ENCODE assay signal across 1 cellular context in the genomic region with DNA sequence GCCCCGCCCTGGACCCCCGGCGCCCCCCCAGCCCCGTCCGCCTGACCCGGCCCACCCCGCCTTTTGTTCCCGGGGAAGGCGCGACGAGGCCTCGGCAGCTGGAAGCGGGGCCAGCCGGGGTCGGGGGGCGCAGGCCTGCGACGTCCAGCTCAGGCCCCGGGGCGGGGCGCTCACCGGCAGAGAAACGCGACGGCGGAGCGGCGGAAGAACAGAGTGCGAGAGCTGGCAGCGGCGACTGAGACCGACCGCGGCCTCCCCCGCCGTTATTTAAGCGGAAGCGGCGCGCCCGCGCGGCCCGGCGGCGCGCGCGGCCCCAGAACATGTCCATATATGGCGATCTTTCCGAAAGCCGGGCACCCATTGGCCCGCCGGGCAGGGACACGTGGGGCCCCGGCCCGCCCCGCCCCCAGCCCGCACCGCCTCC.
TF ChIP-seq lines count a peak whose summit lies in the region.

A gene (minus strand): TSS at position 240 of the 424 bp plus-strand sequence. CDS start 445 bp downstream, outside the sequence.

TF ChIP-seq in H1, 55 proteins besides CTCF, POLR2A, EP300 and RAD21:
- TF ChIP-seq TAF1 (IDR thresholded peaks at IDR 0.05; ENCODE audit: low read depth, low read length) (peak; percentile 99), HDAC2 (IDR thresholded peaks at IDR 0.05; ENCODE audit: borderline replicate concordance in 1 of 2, low read depth in 2 of 2, low read length in 2 of 2) (no peak), BCL11A (IDR thresholded peaks at IDR 0.05; ENCODE audit: low read depth in 2 of 2, low read length in 2 of 2) (no peak), HDAC6 (IDR thresholded peaks at IDR 0.05; ENCODE audit: low read depth, low read length) (no peak), SIN3A (conservative IDR thresholded peaks at IDR 0.05 in 1 of 2, IDR thresholded peaks at IDR 0.05 in 1 of 2; ENCODE audit: low read depth in 1 of 2, low read length in 2 of 2) (0 out of 4 replicates have a peak, but pooled peaks of 1 of the 2 experiments have one; percentile 21), GABPA (IDR thresholded peaks at IDR 0.05; ENCODE audit: borderline replicate concordance, insufficient read depth, low read length) (no peak), JUND (IDR thresholded peaks at IDR 0.05; ENCODE audit: low read length) (no peak), CBX5 (IDR thresholded peaks at IDR 0.05; ENCODE audit: low read depth, low read length) (no peak), BACH1 (IDR thresholded peaks at IDR 0.05; ENCODE audit: low read length) (no peak), BRCA1 (IDR thresholded peaks at IDR 0.05; ENCODE audit: low read depth, low read length) (no peak), TBP (IDR thresholded peaks at IDR 0.05; ENCODE audit: low read depth, low read length) (peak; percentile 98), ZNF274 (IDR thresholded peaks at IDR 0.05; ENCODE audit: borderline replicate concordance, extremely low read depth, low read length) (no peak), SP1 (IDR thresholded peaks at IDR 0.05; ENCODE audit: low read depth, low read length) (peak; percentile 64; the same call in 1 of the 2 replicates), CEBPB (IDR thresholded peaks at IDR 0.05; ENCODE audit: low read depth, low read length) (no peak), RFX5 (IDR thresholded peaks at IDR 0.05; ENCODE audit: borderline replicate concordance, low read depth, low read length) (no peak), SRF (IDR thresholded peaks at IDR 0.05; ENCODE audit: low read depth, low read length) (peak; percentile 99), CBX8 (IDR thresholded peaks at IDR 0.05; ENCODE audit: borderline replicate concordance, low read depth, low read length) (no peak), KDM4A (IDR thresholded peaks at IDR 0.05; ENCODE audit: low read depth, low read length, severe bottlenecking) (no peak), RNF2 (IDR thresholded peaks at IDR 0.05; ENCODE audit: borderline replicate concordance, low read depth, low read length, missing control alignments, poor library complexity, severe bottlenecking) (no peak), MAFK (IDR thresholded peaks at IDR 0.05; ENCODE audit: low read depth, low read length) (no peak), SIRT6 (IDR thresholded peaks at IDR 0.05; ENCODE audit: low read length) (no peak), KDM1A (IDR thresholded peaks at IDR 0.05; ENCODE audit: borderline replicate concordance, low read length) (no peak), POLR2AphosphoS5 (IDR thresholded peaks at IDR 0.05; ENCODE audit: low read depth, low read length) (peak; percentile 86), ASH2L (IDR thresholded peaks at IDR 0.05; ENCODE audit: low read length) (no peak), SIX5 (IDR thresholded peaks at IDR 0.05; ENCODE audit: low read depth, low read length) (no peak), CHD1 (IDR thresholded peaks at IDR 0.05; ENCODE audit: low read depth, low read length) (no peak), JUN (IDR thresholded peaks at IDR 0.05; ENCODE audit: low read depth, low read length) (no peak), CTBP2 (IDR thresholded peaks at IDR 0.05; ENCODE audit: borderline replicate concordance, insufficient read depth, insufficient read length, low read length) (no peak), FOSL1 (IDR thresholded peaks at IDR 0.05; ENCODE audit: insufficient read depth, low read depth, low read length) (no peak), GTF2F1 (IDR thresholded peaks at IDR 0.05; ENCODE audit: borderline replicate concordance, low read depth, low read length) (peak; percentile 95), KDM5A (IDR thresholded peaks at IDR 0.05; ENCODE audit: low read length) (no peak), TAF7 (optimal IDR thresholded peaks at IDR 0.05; ENCODE audit: borderline replicate concordance, low read depth, low read length) (peak; percentile 98), EGR1 (IDR thresholded peaks at IDR 0.05; ENCODE audit: borderline replicate concordance, low read depth, low read length) (peak; percentile 13; the same call in 1 of the 2 replicates), PHF8 (conservative IDR thresholded peaks at IDR 0.05; ENCODE audit: low read depth, low read length) (peak; percentile 82), TCF12 (IDR thresholded peaks at IDR 0.05; ENCODE audit: low read depth, low read length) (no peak), NANOG (IDR thresholded peaks at IDR 0.05; ENCODE audit: insufficient read depth, low read depth, low read length, poor library complexity, severe bottlenecking) (no peak), SAP30 (IDR thresholded peaks at IDR 0.05; ENCODE audit: insufficient read depth, insufficient replicate concordance, low read length) (no peak), TEAD4 (IDR thresholded peaks at IDR 0.05; ENCODE audit: low read depth, low read length) (no peak), EZH2 (IDR thresholded peaks at IDR 0.05; ENCODE audit: low read depth, low read length, severe bottlenecking) (no peak), SUZ12 (IDR thresholded peaks at IDR 0.05; ENCODE audit: low read length) (no peak), SP2 (IDR thresholded peaks at IDR 0.05; ENCODE audit: low read length) (no peak), NRF1 (IDR thresholded peaks at IDR 0.05; ENCODE audit: low read depth, low read length) (no peak), CREB1 (IDR thresholded peaks at IDR 0.05) (0 out of 2 replicates have a peak, but pooled peaks have one; percentile 10), RXRA (IDR thresholded peaks at IDR 0.05; ENCODE audit: insufficient read depth, low read depth, low read length) (no peak), CHD2 (IDR thresholded peaks at IDR 0.05; ENCODE audit: low read length) (0 out of 2 replicates have a peak, but pooled peaks have one; percentile 10), SP4 (IDR thresholded peaks at IDR 0.05; ENCODE audit: low read length) (no peak), YY1 (IDR thresholded peaks at IDR 0.05; ENCODE audit: low read depth, low read length) (no peak), POU5F1 (IDR thresholded peaks at IDR 0.05; ENCODE audit: low read depth, low read length) (no peak)
- TF ChIP-seq, protein P1, sequence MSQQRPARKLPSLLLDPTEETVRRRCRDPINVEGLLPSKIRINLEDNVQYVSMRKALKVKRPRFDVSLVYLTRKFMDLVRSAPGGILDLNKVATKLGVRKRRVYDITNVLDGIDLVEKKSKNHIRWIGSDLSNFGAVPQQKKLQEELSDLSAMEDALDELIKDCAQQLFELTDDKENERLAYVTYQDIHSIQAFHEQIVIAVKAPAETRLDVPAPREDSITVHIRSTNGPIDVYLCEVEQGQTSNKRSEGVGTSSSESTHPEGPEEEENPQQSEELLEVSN (IDR thresholded peaks at IDR 0.05), result no peak
- TF ChIP-seq, protein P2, sequence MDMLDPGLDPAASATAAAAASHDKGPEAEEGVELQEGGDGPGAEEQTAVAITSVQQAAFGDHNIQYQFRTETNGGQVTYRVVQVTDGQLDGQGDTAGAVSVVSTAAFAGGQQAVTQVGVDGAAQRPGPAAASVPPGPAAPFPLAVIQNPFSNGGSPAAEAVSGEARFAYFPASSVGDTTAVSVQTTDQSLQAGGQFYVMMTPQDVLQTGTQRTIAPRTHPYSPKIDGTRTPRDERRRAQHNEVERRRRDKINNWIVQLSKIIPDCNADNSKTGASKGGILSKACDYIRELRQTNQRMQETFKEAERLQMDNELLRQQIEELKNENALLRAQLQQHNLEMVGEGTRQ (IDR thresholded peaks at IDR 0.05; ENCODE audit: low read length), result peak; percentile 75
- TF ChIP-seq, protein P3, sequence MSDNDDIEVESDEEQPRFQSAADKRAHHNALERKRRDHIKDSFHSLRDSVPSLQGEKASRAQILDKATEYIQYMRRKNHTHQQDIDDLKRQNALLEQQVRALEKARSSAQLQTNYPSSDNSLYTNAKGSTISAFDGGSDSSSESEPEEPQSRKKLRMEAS (IDR thresholded peaks at IDR 0.05), result no peak
- TF ChIP-seq, protein P4, sequence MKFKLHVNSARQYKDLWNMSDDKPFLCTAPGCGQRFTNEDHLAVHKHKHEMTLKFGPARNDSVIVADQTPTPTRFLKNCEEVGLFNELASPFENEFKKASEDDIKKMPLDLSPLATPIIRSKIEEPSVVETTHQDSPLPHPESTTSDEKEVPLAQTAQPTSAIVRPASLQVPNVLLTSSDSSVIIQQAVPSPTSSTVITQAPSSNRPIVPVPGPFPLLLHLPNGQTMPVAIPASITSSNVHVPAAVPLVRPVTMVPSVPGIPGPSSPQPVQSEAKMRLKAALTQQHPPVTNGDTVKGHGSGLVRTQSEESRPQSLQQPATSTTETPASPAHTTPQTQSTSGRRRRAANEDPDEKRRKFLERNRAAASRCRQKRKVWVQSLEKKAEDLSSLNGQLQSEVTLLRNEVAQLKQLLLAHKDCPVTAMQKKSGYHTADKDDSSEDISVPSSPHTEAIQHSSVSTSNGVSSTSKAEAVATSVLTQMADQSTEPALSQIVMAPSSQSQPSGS (IDR thresholded peaks at IDR 0.05; ENCODE audit: low read length), result no peak
- TF ChIP-seq, protein P5, sequence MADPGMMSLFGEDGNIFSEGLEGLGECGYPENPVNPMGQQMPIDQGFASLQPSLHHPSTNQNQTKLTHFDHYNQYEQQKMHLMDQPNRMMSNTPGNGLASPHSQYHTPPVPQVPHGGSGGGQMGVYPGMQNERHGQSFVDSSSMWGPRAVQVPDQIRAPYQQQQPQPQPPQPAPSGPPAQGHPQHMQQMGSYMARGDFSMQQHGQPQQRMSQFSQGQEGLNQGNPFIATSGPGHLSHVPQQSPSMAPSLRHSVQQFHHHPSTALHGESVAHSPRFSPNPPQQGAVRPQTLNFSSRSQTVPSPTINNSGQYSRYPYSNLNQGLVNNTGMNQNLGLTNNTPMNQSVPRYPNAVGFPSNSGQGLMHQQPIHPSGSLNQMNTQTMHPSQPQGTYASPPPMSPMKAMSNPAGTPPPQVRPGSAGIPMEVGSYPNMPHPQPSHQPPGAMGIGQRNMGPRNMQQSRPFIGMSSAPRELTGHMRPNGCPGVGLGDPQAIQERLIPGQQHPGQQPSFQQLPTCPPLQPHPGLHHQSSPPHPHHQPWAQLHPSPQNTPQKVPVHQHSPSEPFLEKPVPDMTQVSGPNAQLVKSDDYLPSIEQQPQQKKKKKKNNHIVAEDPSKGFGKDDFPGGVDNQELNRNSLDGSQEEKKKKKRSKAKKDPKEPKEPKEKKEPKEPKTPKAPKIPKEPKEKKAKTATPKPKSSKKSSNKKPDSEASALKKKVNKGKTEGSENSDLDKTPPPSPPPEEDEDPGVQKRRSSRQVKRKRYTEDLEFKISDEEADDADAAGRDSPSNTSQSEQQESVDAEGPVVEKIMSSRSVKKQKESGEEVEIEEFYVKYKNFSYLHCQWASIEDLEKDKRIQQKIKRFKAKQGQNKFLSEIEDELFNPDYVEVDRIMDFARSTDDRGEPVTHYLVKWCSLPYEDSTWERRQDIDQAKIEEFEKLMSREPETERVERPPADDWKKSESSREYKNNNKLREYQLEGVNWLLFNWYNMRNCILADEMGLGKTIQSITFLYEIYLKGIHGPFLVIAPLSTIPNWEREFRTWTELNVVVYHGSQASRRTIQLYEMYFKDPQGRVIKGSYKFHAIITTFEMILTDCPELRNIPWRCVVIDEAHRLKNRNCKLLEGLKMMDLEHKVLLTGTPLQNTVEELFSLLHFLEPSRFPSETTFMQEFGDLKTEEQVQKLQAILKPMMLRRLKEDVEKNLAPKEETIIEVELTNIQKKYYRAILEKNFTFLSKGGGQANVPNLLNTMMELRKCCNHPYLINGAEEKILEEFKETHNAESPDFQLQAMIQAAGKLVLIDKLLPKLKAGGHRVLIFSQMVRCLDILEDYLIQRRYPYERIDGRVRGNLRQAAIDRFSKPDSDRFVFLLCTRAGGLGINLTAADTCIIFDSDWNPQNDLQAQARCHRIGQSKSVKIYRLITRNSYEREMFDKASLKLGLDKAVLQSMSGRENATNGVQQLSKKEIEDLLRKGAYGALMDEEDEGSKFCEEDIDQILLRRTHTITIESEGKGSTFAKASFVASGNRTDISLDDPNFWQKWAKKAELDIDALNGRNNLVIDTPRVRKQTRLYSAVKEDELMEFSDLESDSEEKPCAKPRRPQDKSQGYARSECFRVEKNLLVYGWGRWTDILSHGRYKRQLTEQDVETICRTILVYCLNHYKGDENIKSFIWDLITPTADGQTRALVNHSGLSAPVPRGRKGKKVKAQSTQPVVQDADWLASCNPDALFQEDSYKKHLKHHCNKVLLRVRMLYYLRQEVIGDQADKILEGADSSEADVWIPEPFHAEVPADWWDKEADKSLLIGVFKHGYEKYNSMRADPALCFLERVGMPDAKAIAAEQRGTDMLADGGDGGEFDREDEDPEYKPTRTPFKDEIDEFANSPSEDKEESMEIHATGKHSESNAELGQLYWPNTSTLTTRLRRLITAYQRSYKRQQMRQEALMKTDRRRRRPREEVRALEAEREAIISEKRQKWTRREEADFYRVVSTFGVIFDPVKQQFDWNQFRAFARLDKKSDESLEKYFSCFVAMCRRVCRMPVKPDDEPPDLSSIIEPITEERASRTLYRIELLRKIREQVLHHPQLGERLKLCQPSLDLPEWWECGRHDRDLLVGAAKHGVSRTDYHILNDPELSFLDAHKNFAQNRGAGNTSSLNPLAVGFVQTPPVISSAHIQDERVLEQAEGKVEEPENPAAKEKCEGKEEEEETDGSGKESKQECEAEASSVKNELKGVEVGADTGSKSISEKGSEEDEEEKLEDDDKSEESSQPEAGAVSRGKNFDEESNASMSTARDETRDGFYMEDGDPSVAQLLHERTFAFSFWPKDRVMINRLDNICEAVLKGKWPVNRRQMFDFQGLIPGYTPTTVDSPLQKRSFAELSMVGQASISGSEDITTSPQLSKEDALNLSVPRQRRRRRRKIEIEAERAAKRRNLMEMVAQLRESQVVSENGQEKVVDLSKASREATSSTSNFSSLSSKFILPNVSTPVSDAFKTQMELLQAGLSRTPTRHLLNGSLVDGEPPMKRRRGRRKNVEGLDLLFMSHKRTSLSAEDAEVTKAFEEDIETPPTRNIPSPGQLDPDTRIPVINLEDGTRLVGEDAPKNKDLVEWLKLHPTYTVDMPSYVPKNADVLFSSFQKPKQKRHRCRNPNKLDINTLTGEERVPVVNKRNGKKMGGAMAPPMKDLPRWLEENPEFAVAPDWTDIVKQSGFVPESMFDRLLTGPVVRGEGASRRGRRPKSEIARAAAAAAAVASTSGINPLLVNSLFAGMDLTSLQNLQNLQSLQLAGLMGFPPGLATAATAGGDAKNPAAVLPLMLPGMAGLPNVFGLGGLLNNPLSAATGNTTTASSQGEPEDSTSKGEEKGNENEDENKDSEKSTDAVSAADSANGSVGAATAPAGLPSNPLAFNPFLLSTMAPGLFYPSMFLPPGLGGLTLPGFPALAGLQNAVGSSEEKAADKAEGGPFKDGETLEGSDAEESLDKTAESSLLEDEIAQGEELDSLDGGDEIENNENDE (IDR thresholded peaks at IDR 0.05; ENCODE audit: insufficient replicate concordance, low read length), result no peak
- TF ChIP-seq, protein P6, sequence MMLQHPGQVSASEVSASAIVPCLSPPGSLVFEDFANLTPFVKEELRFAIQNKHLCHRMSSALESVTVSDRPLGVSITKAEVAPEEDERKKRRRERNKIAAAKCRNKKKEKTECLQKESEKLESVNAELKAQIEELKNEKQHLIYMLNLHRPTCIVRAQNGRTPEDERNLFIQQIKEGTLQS (IDR thresholded peaks at IDR 0.05; ENCODE audit: insufficient read depth, low read depth, low read length), result no peak
